In the genomic region with DNA sequence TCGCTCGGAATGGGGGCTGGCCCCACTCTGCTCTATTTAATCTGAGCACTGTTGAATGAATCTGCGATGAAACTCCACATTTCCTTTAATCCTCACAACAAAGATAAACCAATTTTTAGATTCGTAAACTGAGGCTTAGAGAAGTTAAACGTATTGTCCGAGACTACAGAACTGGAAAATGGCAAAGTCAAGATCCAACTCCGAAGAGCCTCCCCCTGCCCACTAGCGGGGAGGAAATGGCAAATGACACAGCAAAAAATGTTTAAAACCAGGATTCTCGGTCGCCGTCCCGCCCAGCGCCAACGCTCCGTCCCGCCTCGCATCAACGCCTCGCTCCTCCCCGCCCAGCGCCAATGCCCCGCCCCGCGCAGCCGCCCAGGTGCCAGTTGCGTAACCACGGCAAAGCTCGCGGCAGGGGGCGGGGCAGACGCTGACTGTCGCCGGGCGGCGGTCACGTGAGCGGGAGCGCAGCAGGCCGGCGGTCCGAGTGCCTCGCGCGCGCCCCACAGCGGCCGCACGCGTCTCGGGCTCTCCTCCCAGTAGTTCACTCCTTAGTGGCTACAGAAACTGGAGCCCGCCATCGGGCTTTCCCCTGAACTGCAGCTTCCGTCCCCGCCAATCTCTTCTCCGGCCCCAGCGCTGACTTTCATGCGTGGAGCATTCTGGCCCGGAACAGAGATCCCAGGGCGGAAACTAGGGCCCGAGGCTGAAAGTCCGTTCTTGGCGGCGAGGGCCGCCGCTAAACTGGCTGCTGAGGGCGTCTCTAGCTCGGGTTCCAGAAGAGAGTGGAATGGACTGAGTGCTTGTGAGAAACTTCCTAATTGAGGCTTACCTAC, we compare ENCODE assay signal across 1 cellular context.
TF ChIP-seq lines count a peak whose summit lies in the region.

No MANE protein-coding gene starts in this region.

TF ChIP-seq in HepG2, 621 proteins besides CTCF, POLR2A, EP300 and RAD21 (continued from another document and continues in another):
- TF ChIP-seq, protein P1, sequence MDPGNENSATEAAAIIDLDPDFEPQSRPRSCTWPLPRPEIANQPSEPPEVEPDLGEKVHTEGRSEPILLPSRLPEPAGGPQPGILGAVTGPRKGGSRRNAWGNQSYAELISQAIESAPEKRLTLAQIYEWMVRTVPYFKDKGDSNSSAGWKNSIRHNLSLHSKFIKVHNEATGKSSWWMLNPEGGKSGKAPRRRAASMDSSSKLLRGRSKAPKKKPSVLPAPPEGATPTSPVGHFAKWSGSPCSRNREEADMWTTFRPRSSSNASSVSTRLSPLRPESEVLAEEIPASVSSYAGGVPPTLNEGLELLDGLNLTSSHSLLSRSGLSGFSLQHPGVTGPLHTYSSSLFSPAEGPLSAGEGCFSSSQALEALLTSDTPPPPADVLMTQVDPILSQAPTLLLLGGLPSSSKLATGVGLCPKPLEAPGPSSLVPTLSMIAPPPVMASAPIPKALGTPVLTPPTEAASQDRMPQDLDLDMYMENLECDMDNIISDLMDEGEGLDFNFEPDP (CRISPR knock-in tag; conservative IDR thresholded peaks at IDR 0.05) = no peak
- TF ChIP-seq PITX1 (CRISPR knock-in tag; IDR thresholded peaks at IDR 0.05) = no peak; the same call in 1 of the 2 replicates
- TF ChIP-seq ISL2 (CRISPR knock-in tag; IDR thresholded peaks at IDR 0.05) = 0 out of 2 replicates have a peak, but pooled peaks have one; percentile 10
- TF ChIP-seq THAP11 (CRISPR knock-in tag; IDR thresholded peaks at IDR 0.05) = peak; percentile 88
- peak; percentile 73 for TF ChIP-seq RXRA (CRISPR knock-in tag; IDR thresholded peaks at IDR 0.05)
- TF ChIP-seq DNMT1 (CRISPR knock-in tag; IDR thresholded peaks at IDR 0.05) = peak; percentile 24; the same call in 1 of the 2 replicates
- TF ChIP-seq ATAD3A (CRISPR knock-in tag; IDR thresholded peaks at IDR 0.05) = no peak
- TF ChIP-seq NR2F1 (CRISPR knock-in tag; IDR thresholded peaks at IDR 0.05) = no peak
- no peak for TF ChIP-seq CENPT (CRISPR knock-in tag; IDR thresholded peaks at IDR 0.05; ENCODE audit: low read depth)
- TF ChIP-seq ZKSCAN1 (IDR thresholded peaks at IDR 0.05; ENCODE audit: low read length) = peak; percentile 27; the same call in 1 of the 2 replicates
- peak; percentile 75; the same call in 1 of the 2 replicates for TF ChIP-seq ZSCAN25 (CRISPR knock-in tag; IDR thresholded peaks at IDR 0.05)
- TF ChIP-seq TEAD3 (CRISPR knock-in tag; optimal IDR thresholded peaks at IDR 0.05; ENCODE audit: borderline replicate concordance) = peak; percentile 58
- 0 out of 2 replicates have a peak, but pooled peaks have one; percentile 55 for TF ChIP-seq ZNF124 (CRISPR knock-in tag; IDR thresholded peaks at IDR 0.05)
- TF ChIP-seq, protein P2, sequence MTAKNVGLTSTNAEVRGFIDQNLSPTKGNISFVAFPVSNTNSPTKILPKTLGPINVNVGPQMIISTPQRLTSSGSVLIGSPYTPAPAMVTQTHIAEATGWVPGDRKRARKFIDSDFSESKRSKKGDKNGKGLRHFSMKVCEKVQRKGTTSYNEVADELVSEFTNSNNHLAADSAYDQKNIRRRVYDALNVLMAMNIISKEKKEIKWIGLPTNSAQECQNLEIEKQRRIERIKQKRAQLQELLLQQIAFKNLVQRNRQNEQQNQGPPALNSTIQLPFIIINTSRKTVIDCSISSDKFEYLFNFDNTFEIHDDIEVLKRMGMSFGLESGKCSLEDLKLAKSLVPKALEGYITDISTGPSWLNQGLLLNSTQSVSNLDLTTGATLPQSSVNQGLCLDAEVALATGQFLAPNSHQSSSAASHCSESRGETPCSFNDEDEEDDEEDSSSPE (CRISPR knock-in tag; IDR thresholded peaks at IDR 0.05) = peak; percentile 95
- peak; percentile 95 for TF ChIP-seq MED1 (CRISPR knock-in tag; IDR thresholded peaks at IDR 0.05)
- TF ChIP-seq, protein P3, sequence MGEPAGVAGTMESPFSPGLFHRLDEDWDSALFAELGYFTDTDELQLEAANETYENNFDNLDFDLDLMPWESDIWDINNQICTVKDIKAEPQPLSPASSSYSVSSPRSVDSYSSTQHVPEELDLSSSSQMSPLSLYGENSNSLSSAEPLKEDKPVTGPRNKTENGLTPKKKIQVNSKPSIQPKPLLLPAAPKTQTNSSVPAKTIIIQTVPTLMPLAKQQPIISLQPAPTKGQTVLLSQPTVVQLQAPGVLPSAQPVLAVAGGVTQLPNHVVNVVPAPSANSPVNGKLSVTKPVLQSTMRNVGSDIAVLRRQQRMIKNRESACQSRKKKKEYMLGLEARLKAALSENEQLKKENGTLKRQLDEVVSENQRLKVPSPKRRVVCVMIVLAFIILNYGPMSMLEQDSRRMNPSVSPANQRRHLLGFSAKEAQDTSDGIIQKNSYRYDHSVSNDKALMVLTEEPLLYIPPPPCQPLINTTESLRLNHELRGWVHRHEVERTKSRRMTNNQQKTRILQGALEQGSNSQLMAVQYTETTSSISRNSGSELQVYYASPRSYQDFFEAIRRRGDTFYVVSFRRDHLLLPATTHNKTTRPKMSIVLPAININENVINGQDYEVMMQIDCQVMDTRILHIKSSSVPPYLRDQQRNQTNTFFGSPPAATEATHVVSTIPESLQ (CRISPR knock-in tag; conservative IDR thresholded peaks at IDR 0.05) = no peak
- TF ChIP-seq, protein P4, sequence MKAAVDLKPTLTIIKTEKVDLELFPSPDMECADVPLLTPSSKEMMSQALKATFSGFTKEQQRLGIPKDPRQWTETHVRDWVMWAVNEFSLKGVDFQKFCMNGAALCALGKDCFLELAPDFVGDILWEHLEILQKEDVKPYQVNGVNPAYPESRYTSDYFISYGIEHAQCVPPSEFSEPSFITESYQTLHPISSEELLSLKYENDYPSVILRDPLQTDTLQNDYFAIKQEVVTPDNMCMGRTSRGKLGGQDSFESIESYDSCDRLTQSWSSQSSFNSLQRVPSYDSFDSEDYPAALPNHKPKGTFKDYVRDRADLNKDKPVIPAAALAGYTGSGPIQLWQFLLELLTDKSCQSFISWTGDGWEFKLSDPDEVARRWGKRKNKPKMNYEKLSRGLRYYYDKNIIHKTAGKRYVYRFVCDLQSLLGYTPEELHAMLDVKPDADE (CRISPR knock-in tag; IDR thresholded peaks at IDR 0.05) = no peak
- TF ChIP-seq, protein P5, sequence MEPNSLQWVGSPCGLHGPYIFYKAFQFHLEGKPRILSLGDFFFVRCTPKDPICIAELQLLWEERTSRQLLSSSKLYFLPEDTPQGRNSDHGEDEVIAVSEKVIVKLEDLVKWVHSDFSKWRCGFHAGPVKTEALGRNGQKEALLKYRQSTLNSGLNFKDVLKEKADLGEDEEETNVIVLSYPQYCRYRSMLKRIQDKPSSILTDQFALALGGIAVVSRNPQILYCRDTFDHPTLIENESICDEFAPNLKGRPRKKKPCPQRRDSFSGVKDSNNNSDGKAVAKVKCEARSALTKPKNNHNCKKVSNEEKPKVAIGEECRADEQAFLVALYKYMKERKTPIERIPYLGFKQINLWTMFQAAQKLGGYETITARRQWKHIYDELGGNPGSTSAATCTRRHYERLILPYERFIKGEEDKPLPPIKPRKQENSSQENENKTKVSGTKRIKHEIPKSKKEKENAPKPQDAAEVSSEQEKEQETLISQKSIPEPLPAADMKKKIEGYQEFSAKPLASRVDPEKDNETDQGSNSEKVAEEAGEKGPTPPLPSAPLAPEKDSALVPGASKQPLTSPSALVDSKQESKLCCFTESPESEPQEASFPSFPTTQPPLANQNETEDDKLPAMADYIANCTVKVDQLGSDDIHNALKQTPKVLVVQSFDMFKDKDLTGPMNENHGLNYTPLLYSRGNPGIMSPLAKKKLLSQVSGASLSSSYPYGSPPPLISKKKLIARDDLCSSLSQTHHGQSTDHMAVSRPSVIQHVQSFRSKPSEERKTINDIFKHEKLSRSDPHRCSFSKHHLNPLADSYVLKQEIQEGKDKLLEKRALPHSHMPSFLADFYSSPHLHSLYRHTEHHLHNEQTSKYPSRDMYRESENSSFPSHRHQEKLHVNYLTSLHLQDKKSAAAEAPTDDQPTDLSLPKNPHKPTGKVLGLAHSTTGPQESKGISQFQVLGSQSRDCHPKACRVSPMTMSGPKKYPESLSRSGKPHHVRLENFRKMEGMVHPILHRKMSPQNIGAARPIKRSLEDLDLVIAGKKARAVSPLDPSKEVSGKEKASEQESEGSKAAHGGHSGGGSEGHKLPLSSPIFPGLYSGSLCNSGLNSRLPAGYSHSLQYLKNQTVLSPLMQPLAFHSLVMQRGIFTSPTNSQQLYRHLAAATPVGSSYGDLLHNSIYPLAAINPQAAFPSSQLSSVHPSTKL (CRISPR knock-in tag; IDR thresholded peaks at IDR 0.05) = peak; percentile 81
- TF ChIP-seq ZNF343 (CRISPR knock-in tag; IDR thresholded peaks at IDR 0.05) = no peak
- 0 out of 2 replicates have a peak, but pooled peaks have one; percentile 66 for TF ChIP-seq ZNF816 (CRISPR knock-in tag; IDR thresholded peaks at IDR 0.05; ENCODE audit: borderline replicate concordance)
- TF ChIP-seq, protein P6, sequence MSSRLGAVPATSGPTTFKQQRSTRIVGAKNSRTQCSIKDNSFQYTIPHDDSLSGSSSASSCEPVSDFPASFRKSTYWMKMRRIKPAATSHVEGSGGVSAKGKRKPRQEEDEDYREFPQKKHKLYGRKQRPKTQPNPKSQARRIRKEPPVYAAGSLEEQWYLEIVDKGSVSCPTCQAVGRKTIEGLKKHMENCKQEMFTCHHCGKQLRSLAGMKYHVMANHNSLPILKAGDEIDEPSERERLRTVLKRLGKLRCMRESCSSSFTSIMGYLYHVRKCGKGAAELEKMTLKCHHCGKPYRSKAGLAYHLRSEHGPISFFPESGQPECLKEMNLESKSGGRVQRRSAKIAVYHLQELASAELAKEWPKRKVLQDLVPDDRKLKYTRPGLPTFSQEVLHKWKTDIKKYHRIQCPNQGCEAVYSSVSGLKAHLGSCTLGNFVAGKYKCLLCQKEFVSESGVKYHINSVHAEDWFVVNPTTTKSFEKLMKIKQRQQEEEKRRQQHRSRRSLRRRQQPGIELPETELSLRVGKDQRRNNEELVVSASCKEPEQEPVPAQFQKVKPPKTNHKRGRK (CRISPR knock-in tag; IDR thresholded peaks at IDR 0.05) = no peak
- peak; percentile 74 for TF ChIP-seq MED8 (CRISPR knock-in tag; IDR thresholded peaks at IDR 0.05; ENCODE audit: insufficient replicate concordance)
- TF ChIP-seq, protein P7, sequence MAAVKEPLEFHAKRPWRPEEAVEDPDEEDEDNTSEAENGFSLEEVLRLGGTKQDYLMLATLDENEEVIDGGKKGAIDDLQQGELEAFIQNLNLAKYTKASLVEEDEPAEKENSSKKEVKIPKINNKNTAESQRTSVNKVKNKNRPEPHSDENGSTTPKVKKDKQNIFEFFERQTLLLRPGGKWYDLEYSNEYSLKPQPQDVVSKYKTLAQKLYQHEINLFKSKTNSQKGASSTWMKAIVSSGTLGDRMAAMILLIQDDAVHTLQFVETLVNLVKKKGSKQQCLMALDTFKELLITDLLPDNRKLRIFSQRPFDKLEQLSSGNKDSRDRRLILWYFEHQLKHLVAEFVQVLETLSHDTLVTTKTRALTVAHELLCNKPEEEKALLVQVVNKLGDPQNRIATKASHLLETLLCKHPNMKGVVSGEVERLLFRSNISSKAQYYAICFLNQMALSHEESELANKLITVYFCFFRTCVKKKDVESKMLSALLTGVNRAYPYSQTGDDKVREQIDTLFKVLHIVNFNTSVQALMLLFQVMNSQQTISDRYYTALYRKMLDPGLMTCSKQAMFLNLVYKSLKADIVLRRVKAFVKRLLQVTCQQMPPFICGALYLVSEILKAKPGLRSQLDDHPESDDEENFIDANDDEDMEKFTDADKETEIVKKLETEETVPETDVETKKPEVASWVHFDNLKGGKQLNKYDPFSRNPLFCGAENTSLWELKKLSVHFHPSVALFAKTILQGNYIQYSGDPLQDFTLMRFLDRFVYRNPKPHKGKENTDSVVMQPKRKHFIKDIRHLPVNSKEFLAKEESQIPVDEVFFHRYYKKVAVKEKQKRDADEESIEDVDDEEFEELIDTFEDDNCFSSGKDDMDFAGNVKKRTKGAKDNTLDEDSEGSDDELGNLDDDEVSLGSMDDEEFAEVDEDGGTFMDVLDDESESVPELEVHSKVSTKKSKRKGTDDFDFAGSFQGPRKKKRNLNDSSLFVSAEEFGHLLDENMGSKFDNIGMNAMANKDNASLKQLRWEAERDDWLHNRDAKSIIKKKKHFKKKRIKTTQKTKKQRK (IDR thresholded peaks at IDR 0.05; ENCODE audit: low read length) = no peak
- TF ChIP-seq, protein P8, sequence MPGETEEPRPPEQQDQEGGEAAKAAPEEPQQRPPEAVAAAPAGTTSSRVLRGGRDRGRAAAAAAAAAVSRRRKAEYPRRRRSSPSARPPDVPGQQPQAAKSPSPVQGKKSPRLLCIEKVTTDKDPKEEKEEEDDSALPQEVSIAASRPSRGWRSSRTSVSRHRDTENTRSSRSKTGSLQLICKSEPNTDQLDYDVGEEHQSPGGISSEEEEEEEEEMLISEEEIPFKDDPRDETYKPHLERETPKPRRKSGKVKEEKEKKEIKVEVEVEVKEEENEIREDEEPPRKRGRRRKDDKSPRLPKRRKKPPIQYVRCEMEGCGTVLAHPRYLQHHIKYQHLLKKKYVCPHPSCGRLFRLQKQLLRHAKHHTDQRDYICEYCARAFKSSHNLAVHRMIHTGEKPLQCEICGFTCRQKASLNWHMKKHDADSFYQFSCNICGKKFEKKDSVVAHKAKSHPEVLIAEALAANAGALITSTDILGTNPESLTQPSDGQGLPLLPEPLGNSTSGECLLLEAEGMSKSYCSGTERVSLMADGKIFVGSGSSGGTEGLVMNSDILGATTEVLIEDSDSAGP (CRISPR knock-in tag; IDR thresholded peaks at IDR 0.05; ENCODE audit: borderline replicate concordance) = peak; percentile 96
- TF ChIP-seq, protein P9, sequence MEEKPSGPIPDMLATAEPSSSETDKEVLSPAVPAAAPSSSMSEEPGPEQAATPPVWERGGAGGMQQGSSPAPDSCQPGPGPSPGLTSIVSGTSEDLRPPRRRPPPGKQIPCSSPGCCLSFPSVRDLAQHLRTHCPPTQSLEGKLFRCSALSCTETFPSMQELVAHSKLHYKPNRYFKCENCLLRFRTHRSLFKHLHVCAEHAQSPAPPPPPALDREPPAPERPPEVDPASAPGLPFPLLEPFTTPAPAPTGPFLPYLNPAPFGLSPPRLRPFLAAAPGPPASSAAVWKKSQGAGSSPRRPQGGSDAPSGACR (CRISPR knock-in tag; IDR thresholded peaks at IDR 0.05) = no peak; the same call in 1 of the 2 replicates
- peak; percentile 27; the same call in 1 of the 2 replicates for TF ChIP-seq ETV5 (CRISPR knock-in tag; IDR thresholded peaks at IDR 0.05; ENCODE audit: borderline replicate concordance)
- TF ChIP-seq RFX1 (IDR thresholded peaks at IDR 0.05) = no peak
- TF ChIP-seq, protein P10, sequence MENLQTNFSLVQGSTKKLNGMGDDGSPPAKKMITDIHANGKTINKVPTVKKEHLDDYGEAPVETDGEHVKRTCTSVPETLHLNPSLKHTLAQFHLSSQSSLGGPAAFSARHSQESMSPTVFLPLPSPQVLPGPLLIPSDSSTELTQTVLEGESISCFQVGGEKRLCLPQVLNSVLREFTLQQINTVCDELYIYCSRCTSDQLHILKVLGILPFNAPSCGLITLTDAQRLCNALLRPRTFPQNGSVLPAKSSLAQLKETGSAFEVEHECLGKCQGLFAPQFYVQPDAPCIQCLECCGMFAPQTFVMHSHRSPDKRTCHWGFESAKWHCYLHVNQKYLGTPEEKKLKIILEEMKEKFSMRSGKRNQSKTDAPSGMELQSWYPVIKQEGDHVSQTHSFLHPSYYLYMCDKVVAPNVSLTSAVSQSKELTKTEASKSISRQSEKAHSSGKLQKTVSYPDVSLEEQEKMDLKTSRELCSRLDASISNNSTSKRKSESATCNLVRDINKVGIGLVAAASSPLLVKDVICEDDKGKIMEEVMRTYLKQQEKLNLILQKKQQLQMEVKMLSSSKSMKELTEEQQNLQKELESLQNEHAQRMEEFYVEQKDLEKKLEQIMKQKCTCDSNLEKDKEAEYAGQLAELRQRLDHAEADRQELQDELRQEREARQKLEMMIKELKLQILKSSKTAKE (CRISPR knock-in tag; IDR thresholded peaks at IDR 0.05; ENCODE audit: borderline replicate concordance) = peak; percentile 93
- TF ChIP-seq ZNF678 (CRISPR knock-in tag; IDR thresholded peaks at IDR 0.05) = no peak
- no peak for TF ChIP-seq CHD4 (IDR thresholded peaks at IDR 0.05; ENCODE audit: borderline replicate concordance, low read length)
- peak; percentile 83; the same call in 1 of the 2 replicates for TF ChIP-seq ZFP90 (CRISPR knock-in tag; IDR thresholded peaks at IDR 0.05; ENCODE audit: borderline replicate concordance)
